21 cellular contexts compared by ENCODE assay signal in the genomic region with DNA sequence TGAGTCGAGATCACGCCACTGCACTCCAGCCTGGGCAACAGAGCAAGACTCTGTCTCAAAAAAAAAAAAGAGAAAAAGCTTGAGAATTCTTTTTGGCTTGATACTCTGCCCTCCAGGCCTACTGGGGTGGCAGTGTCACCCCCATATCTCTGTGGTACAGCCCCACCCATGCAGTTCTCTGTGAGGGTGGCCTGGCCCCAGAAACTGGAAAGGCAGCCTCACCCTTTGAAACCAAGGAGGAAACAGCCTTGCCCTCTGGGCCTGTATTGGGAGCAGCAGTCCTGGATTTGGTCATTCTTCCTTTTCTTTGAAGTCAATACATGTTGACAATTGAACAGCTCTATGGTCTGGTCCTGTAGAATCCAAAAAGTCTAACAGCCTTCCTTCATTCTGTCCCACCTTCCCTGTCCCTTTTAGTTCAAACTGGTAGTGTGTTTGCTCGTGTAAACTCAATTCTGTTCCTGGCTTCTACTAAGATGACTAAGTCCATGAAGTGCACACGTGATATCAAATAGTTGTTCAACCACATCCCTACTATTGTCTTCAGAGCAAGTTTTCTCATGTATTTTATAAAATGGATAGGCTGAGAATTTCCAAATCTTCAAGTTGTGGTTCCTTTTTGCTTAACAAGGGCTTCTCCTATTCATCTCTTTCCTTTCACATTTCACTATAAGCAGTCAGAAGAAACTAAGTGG. TPM values are rescaled to one million over a fixed set of nuclear protein-coding genes. Genes with fewer than 3 reads are reported as not detected.
DNase-seq lines count a peak whose midpoint lies in the region; ATAC-seq and TF ChIP-seq lines count a peak whose summit lies in the region.
"Had no signal": no experiment of that assay in that cellular context is flagged by ENCODE, and none has a peak within 500 bp of the region (broad histone marks: within the 10 kb centered on the region; RNA-seq: fewer than 3 reads in every experiment).

No MANE protein-coding gene starts in this region.

- H3K27ac ChIP-seq in breast epithelium (no peak overlapping the region), suprapubic skin (peak overlapping the region; percentile 88)
- H3K27ac ChIP-seq: brain microvascular endothelial cell, esophagus muscularis mucosa, heart right ventricle, right atrium auricular region had no signal

- no peaks in the 10 kb centered on the region for H3K9me3 Mint-ChIP-seq in MCF 10A (ENCODE audit: unreplicated experiment)
- H3K9me3 Mint-ChIP-seq in T-helper 2 cell treated with Interferon-gamma antibody and Interleukin-4, amounts not matched to agents 5 μg/mL and 100 μg/mL, for 36 hours = no peaks in the 10 kb centered on the region
- no peaks in the 10 kb centered on the region for H3K9me3 Mint-ChIP-seq in dendritic cell treated with granulocyte-macrophage colony-stimulating factor and Interleukin-4, amounts not matched to agents 40 ng/mL and 50 ng/mL, for 4 days
- H3K9me3 Mint-ChIP-seq: activated naive CD4-positive, alpha-beta T cell treated with anti-CD3 and anti-CD28 coated beads for 36 hours; T-helper 1 cell treated with Interleukin-12 subunit alpha and Interleukin-12 subunit beta and Interleukin-4 antibody, amounts not matched to agents 30 μg/mL and 1 μg/mL, for 36 hours had no signal

- H3K27ac Mint-ChIP-seq in MCF 10A (ENCODE audit: low read depth, unreplicated experiment) = peak overlapping the region; percentile 73
- H3K27ac Mint-ChIP-seq in T-helper 2 cell treated with Interferon-gamma antibody and Interleukin-4, amounts not matched to agents 5 μg/mL and 100 μg/mL, for 36 hours = peak overlapping the region; percentile 52
- H3K27ac Mint-ChIP-seq in dendritic cell treated with granulocyte-macrophage colony-stimulating factor and Interleukin-4, amounts not matched to agents 40 ng/mL and 50 ng/mL, for 4 days = peak overlapping the region; percentile 23
- H3K27ac Mint-ChIP-seq: activated naive CD4-positive, alpha-beta T cell treated with anti-CD3 and anti-CD28 coated beads for 36 hours; T-helper 1 cell treated with Interleukin-12 subunit alpha and Interleukin-12 subunit beta and Interleukin-4 antibody, amounts not matched to agents 30 μg/mL and 1 μg/mL, for 36 hours had no signal

- H3K4me3 ChIP-seq in breast epithelium (no peak overlapping the region), suprapubic skin (no peak overlapping the region)
- H3K4me3 ChIP-seq: dorsolateral prefrontal cortex, esophagus muscularis mucosa, heart right ventricle, lung, right atrium auricular region had no signal

- peak; percentile 27 for DNase-seq in MCF 10A (ENCODE audit: unreplicated experiment)
- no peak for DNase-seq in breast epithelium (ENCODE audit: low spot score in 2 of 2)
- no peak for DNase-seq in T-helper 2 cell treated with Interferon-gamma antibody and Interleukin-4, amounts not matched to agents 5 μg/mL and 100 μg/mL, for 36 hours (ENCODE audit: low spot score)
- DNase-seq in suprapubic skin (ENCODE audit: low spot score in 2 of 2) = no peak
- no peak for DNase-seq in COLO829 (ENCODE audit: low spot score)
- DNase-seq in GM03348 (ENCODE audit: low spot score) = no peak
- DNase-seq: activated CD4-positive, CD25-positive, alpha-beta regulatory T cell; activated naive CD4-positive, alpha-beta T cell treated with anti-CD3 and anti-CD28 coated beads for 36 hours; brain microvascular endothelial cell; dorsolateral prefrontal cortex; HCEC 1CT; heart right ventricle; NCI-H1105; NCI-H2081 treated with DMSO at 0.1 percent for 48 hours; NCI-H524 had no signal

- BruUV-seq in MCF 10A (replicated peaks; lab: Mats Ljungman, UMichigan) = no TSS peak

- intact Hi-C loops in MCF 10A (cut with micrococcal nuclease) = no loop called here
- intact Hi-C loops in breast epithelium (cut with DNase I; ENCODE audit: low total_unique reads) = loop anchor here (2.0 kb wide), 1 partner anchor 51 kb away; no protein-coding TSS in a partner anchor
- intact Hi-C loops in dendritic cell treated with granulocyte-macrophage colony-stimulating factor and Interleukin-4, amounts not matched to agents 40 ng/mL and 50 ng/mL, for 4 days (cut with micrococcal nuclease) = no loop called here

- no peaks in the 10 kb centered on the region for H3K36me3 ChIP-seq in breast epithelium
- peaks cover 57% of the 10 kb centered on the region for H3K36me3 ChIP-seq in suprapubic skin

- peaks cover 83% of the 10 kb centered on the region for H3K36me3 Mint-ChIP-seq in MCF 10A (ENCODE audit: insufficient read depth, unreplicated experiment)
- H3K36me3 Mint-ChIP-seq in T-helper 2 cell treated with Interferon-gamma antibody and Interleukin-4, amounts not matched to agents 5 μg/mL and 100 μg/mL, for 36 hours (ENCODE audit: low read depth) = peaks cover 32% of the 10 kb centered on the region
- H3K36me3 Mint-ChIP-seq in dendritic cell treated with granulocyte-macrophage colony-stimulating factor and Interleukin-4, amounts not matched to agents 40 ng/mL and 50 ng/mL, for 4 days (ENCODE audit: low read depth) = peaks cover 90% of the 10 kb centered on the region

- WGBS in suprapubic skin = 56% methylated on average over 4 of the region's 4 CpGs

- no peak for TF ChIP-seq CTCF in MCF 10A (IDR thresholded peaks at IDR 0.05; ENCODE audit: unreplicated experiment)
- TF ChIP-seq CTCF in breast epithelium (IDR thresholded peaks at IDR 0.05) = no peak
- no peak for TF ChIP-seq CTCF in suprapubic skin (IDR thresholded peaks at IDR 0.05)

- H3K4me1 Mint-ChIP-seq in MCF 10A (ENCODE audit: insufficient read depth, unreplicated experiment) = peaks cover 11% of the 10 kb centered on the region
- H3K4me1 Mint-ChIP-seq in T-helper 2 cell treated with Interferon-gamma antibody and Interleukin-4, amounts not matched to agents 5 μg/mL and 100 μg/mL, for 36 hours (ENCODE audit: low read depth) = peaks cover 9% of the 10 kb centered on the region
- peaks cover 23% of the 10 kb centered on the region for H3K4me1 Mint-ChIP-seq in dendritic cell treated with granulocyte-macrophage colony-stimulating factor and Interleukin-4, amounts not matched to agents 40 ng/mL and 50 ng/mL, for 4 days (ENCODE audit: low read depth)

- ATAC-seq in GM18873 (IDR thresholded peaks at IDR 0.05; ENCODE audit: low FRiP score, unreplicated experiment) = no peak
- ATAC-seq: heart right ventricle had no signal

- TF ChIP-seq EP300 in suprapubic skin (IDR thresholded peaks at IDR 0.05) = no peak

- H3K9me3 ChIP-seq in breast epithelium (no peaks in the 10 kb centered on the region), suprapubic skin (no peaks in the 10 kb centered on the region)
- H3K9me3 ChIP-seq: esophagus muscularis mucosa, heart right ventricle, right atrium auricular region had no signal

- H3K4me3 Mint-ChIP-seq in MCF 10A (ENCODE audit: unreplicated experiment) = no peak overlapping the region
- H3K4me3 Mint-ChIP-seq in T-helper 2 cell treated with Interferon-gamma antibody and Interleukin-4, amounts not matched to agents 5 μg/mL and 100 μg/mL, for 36 hours = no peak overlapping the region
- H3K4me3 Mint-ChIP-seq in dendritic cell treated with granulocyte-macrophage colony-stimulating factor and Interleukin-4, amounts not matched to agents 40 ng/mL and 50 ng/mL, for 4 days = no peak overlapping the region
- H3K4me3 Mint-ChIP-seq: activated naive CD4-positive, alpha-beta T cell treated with anti-CD3 and anti-CD28 coated beads for 36 hours; T-helper 1 cell treated with Interleukin-12 subunit alpha and Interleukin-12 subunit beta and Interleukin-4 antibody, amounts not matched to agents 30 μg/mL and 1 μg/mL, for 36 hours had no signal

- H3K27me3 Mint-ChIP-seq in MCF 10A (ENCODE audit: insufficient read depth, unreplicated experiment) = no peaks in the 10 kb centered on the region
- no peaks in the 10 kb centered on the region for H3K27me3 Mint-ChIP-seq in T-helper 2 cell treated with Interferon-gamma antibody and Interleukin-4, amounts not matched to agents 5 μg/mL and 100 μg/mL, for 36 hours (ENCODE audit: low read depth)
- H3K27me3 Mint-ChIP-seq in dendritic cell treated with granulocyte-macrophage colony-stimulating factor and Interleukin-4, amounts not matched to agents 40 ng/mL and 50 ng/mL, for 4 days = no peaks in the 10 kb centered on the region

- TF ChIP-seq POLR2A in breast epithelium (IDR thresholded peaks at IDR 0.05) = no peak
- TF ChIP-seq POLR2A in suprapubic skin (IDR thresholded peaks at IDR 0.05) = no peak

- H3K27me3 ChIP-seq in breast epithelium (no peaks in the 10 kb centered on the region), suprapubic skin (no peaks in the 10 kb centered on the region)
- H3K27me3 ChIP-seq: brain microvascular endothelial cell, dorsolateral prefrontal cortex, esophagus muscularis mucosa, heart right ventricle, right atrium auricular region had no signal

- POLR2A ChIA-PET in MCF 10A (lab: Yijun Ruan, JAX) = interaction anchor here (0.6 to 1.2 kb wide), 4 partner anchors 12 to 36 kb away, joined by 3 to 4 read pairs (median 4); a partner anchor contains a TSS

- CTCF ChIA-PET in MCF 10A (lab: Yijun Ruan, JAX) = interaction anchor here (0.6 to 0.9 kb wide), 3 partner anchors 8 to 219 kb away, joined by 3 to 4 read pairs (median 3); no protein-coding TSS in a partner anchor

- no peaks in the 10 kb centered on the region for H3K4me1 ChIP-seq in breast epithelium
- H3K4me1 ChIP-seq in suprapubic skin = peaks cover 7% of the 10 kb centered on the region
- H3K4me1 ChIP-seq: esophagus muscularis mucosa, heart right ventricle, right atrium auricular region had no signal

RNA-seq across cellular contexts. Expression of a gene that starts 13.2 kb away (rescaled TPM):
- total RNA-seq in MCF 10A (2022) (25.5 and 29.1 TPM in 2 replicates), breast epithelium (10 to 100 TPM; 20.6 to 36.0 (median 25.9) TPM), suprapubic skin (10 to 100 TPM; 16.2 to 40.7 (median 29.4) TPM)

RNA-seq across cellular contexts. Expression of a gene that starts 13.9 kb away (rescaled TPM):
- total RNA-seq in MCF 10A (2022) (150 and 174 TPM in 2 replicates), breast epithelium (100 to 1,000 TPM; 139 to 161 (median 142) TPM), suprapubic skin (100 to 1,000 TPM; 134 to 218 (median 200) TPM)

Comparison
In these comparisons a context has a peak if more than half of its experiments do, and no peak if none do; other contexts are left out.
1. H3K27ac Mint-ChIP-seq: peak in every context shown above with its lines; median percentile 73 in MCF 10A; 52 in T-helper 2 cell treated with Interferon-gamma antibody and Interleukin-4, amounts not matched to agents 5 μg/mL and 100 μg/mL, for 36 hours; 23 in dendritic cell treated with granulocyte-macrophage colony-stimulating factor and Interleukin-4, amounts not matched to agents 40 ng/mL and 50 ng/mL, for 4 days.